In the genomic region with DNA sequence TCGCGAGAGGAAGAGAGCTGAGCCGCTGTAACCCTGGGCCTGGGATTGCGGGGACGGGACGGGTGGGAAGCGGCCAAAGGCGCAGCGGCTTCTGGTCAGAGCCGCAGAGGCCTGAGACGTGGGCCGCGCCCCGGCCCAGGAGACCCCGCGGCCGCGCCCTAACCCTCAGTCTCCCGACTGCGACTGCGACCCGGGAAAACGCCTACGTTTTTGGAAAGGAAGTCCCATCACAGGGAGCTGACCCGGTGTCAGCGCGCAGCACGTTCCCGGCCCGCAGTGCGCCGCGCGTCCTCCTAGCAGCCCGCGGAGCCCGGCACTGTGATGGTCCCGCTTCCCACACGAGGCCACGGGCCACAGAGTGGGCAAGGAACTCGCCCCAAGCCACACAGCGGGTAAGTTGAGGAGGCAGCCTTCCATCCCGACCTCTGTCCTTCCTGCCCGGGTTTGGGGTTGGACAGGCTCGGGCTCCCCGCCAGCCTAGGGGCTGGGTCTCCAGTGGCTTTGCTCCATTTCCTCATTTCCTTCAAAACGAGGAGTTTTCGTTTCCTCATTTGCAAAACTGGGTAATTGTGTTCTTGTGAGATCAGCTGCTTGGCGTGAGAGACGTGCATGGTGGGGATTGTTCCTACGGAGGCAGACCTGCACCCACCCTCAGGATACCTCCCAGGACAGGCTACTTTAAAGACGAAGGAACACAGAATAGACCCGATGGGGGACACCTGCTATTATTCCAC, we compare ENCODE assay signal across 10 cellular contexts. TPM values are rescaled to one million over a fixed set of nuclear protein-coding genes. Genes with fewer than 3 reads are reported as not detected.
DNase-seq lines count a peak whose midpoint lies in the region; ATAC-seq, FAIRE-seq and TF ChIP-seq lines count a peak whose summit lies in the region.
"Had no signal": no experiment of that assay in that cellular context is flagged by ENCODE, and none has a peak within 500 bp of the region (broad histone marks: within the 10 kb centered on the region; RNA-seq: fewer than 3 reads in every experiment).

No MANE protein-coding gene starts in this region.

- TF ChIP-seq POLR2A in HepG2 (IDR thresholded peaks at IDR 0.05; ENCODE audit: insufficient read depth in 1 of 2, low read depth in 2 of 2, low read length in 2 of 2) = no peak

- H3K27me3 ChIP-seq in SK-N-SH (ENCODE audit: insufficient read depth) (no peaks in the 10 kb centered on the region), bronchial epithelial cell (ENCODE audit: control insufficient read depth, insufficient read depth, low read length) (peaks cover 20% of the 10 kb centered on the region), HepG2 (ENCODE audit: control insufficient read depth in 1 of 2, insufficient read depth in 2 of 2, low read length in 2 of 2) (peaks cover 9 to 63% of the 10 kb centered on the region in 2 experiments), thymus (ENCODE audit: control insufficient read depth, insufficient read depth) (peaks cover 22% of the 10 kb centered on the region)

- no peaks in the 10 kb centered on the region for H3K9me2 ChIP-seq in SK-N-SH

- H3K4me1 ChIP-seq in SK-N-SH (ENCODE audit: control insufficient read depth in 1 of 2, insufficient read depth in 2 of 2, low read depth in 1 of 2, low read length in 1 of 2) = peaks cover 6 to 7% of the 10 kb centered on the region in 2 experiments; a peak in 3 of 4 replicates
- H3K4me1 ChIP-seq in HepG2 (ENCODE audit: insufficient read depth, low read length) = peaks cover 19% of the 10 kb centered on the region
- no peaks in the 10 kb centered on the region for H3K4me1 ChIP-seq in thymus (ENCODE audit: control insufficient read depth, insufficient read depth, low read length)

- in situ Hi-C loops in HepG2 (cut with HindIII; ENCODE audit: extremely low pct_ligation_motif_present, low pct_unique_long_range_greater_than_20kb) = no loop called here

- no peaks in the 10 kb centered on the region for H3K79me2 ChIP-seq in SK-N-SH (ENCODE audit: insufficient read depth)
- no peaks in the 10 kb centered on the region for H3K79me2 ChIP-seq in HepG2 (ENCODE audit: insufficient read depth, low read length)

- no peak for TF ChIP-seq CTCF in SK-N-SH (IDR thresholded peaks at IDR 0.05)
- no peak for TF ChIP-seq CTCF in bronchial epithelial cell (IDR thresholded peaks at IDR 0.05; ENCODE audit: insufficient read depth, low read length, severe bottlenecking)
- no peak for TF ChIP-seq CTCF in HepG2 (CRISPR knock-in tag; IDR thresholded peaks at IDR 0.05)

- H3K9ac ChIP-seq in SK-N-SH (no peak overlapping the region), HepG2 (ENCODE audit: insufficient read depth, low read depth, low read length) (no peak overlapping the region)

- WGBS in SK-N-SH (ENCODE audit: low lambda C conversion rate) = 91% methylated on average over 53 of the region's 53 CpGs
- 12% methylated on average over 16 of the region's 53 CpGs for WGBS in HepG2 (ENCODE audit: low lambda C conversion rate)
- WGBS in thymus = 8% methylated on average over 53 of the region's 53 CpGs

- no peaks in the 10 kb centered on the region for H4K20me1 ChIP-seq in SK-N-SH (ENCODE audit: insufficient read depth)
- no peaks in the 10 kb centered on the region for H4K20me1 ChIP-seq in HepG2 (ENCODE audit: insufficient read depth, low read length)

- no peaks in the 10 kb centered on the region for H3K9me3 ChIP-seq in SK-N-SH
- no peaks in the 10 kb centered on the region for H3K9me3 ChIP-seq in HepG2 (ENCODE audit: low read length)
- H3K9me3 ChIP-seq in thymus (ENCODE audit: control insufficient read depth) = no peaks in the 10 kb centered on the region

- H3K4me3 ChIP-seq in SK-N-SH (ENCODE audit: low read depth in 2 of 2, low read length in 1 of 2) = peak overlapping the region in 1 of 2 experiments; percentile 33; a peak in 1 of 4 replicates
- H3K4me3 ChIP-seq in bronchial epithelial cell (ENCODE audit: low read depth, low read length) = peak overlapping the region; percentile 25
- H3K4me3 ChIP-seq in HepG2 (replicated peaks in 1 of 3; ENCODE audit: insufficient read depth in 1 of 3, low read depth in 2 of 3, low read length in 3 of 3) = peak overlapping the region; percentile 23 to 62 (median 37); a peak in 3 of 6 replicates
- H3K4me3 ChIP-seq in thymus (ENCODE audit: low read length) = peak overlapping the region; percentile 26

- DNase-seq in SK-N-SH (no peak), bronchial epithelial cell (ENCODE audit: low read depth) (no peak), HepG2 (ENCODE audit: low spot score) (no peak), HT-29 (ENCODE audit: low spot score) (no peak), foreskin melanocyte (no peak)

- POLR2A ChIA-PET in SK-N-SH (lab: Yijun Ruan, JAX) (no interaction called here), HepG2 (lab: Yijun Ruan, JAX) (no interaction called here)

- H3K27ac ChIP-seq in SK-N-SH (ENCODE audit: low read depth in 2 of 2, low read length in 1 of 2) (peak overlapping the region; percentile 71 to 89; a peak in 2 of 4 replicates), HepG2 (ENCODE audit: extremely low read length, insufficient read depth, low read length) (no peak overlapping the region), thymus (ENCODE audit: low read depth) (no peak overlapping the region)
- H3K27ac ChIP-seq: SK-N-MC had no signal

- intact Hi-C loops in HepG2 (cut with micrococcal nuclease; ENCODE audit: unreplicated experiment) = no loop called here

- H3F3A ChIP-seq in SK-N-SH (replicated peaks; ENCODE audit: insufficient read depth) = peaks cover 11% of the 10 kb centered on the region

- TF ChIP-seq RAD21 in SK-N-SH (IDR thresholded peaks at IDR 0.05; ENCODE audit: low read length) (no peak), HepG2 (CRISPR knock-in tag; IDR thresholded peaks at IDR 0.05) (no peak)

- H2AFZ ChIP-seq in SK-N-SH (ENCODE audit: low read depth) = no peak overlapping the region
- H2AFZ ChIP-seq in HepG2 (ENCODE audit: low read length) = no peak overlapping the region

- FAIRE-seq in bronchial epithelial cell (lab: Jason Lieb, UNC) (peak; percentile 58), HepG2 (lab: Jason Lieb, UNC) (no peak)
- FAIRE-seq: A204.1 had no signal

- ATAC-seq in SK-N-SH treated with all-trans-retinoic acid at 6 μM for 48 hours (no peak), HepG2 (peak; percentile 84), HG03159 (IDR thresholded peaks at IDR 0.05; ENCODE audit: unreplicated experiment) (no peak)

- CTCF ChIA-PET in SK-N-SH (lab: Yijun Ruan, JAX) (interaction anchor here (0.8 to 2.4 kb wide), 6 partner anchors 12 to 63 kb away, joined by 3 to 13 read pairs (median 4); no protein-coding TSS in a partner anchor), HepG2 (lab: Yijun Ruan, JAX; ENCODE audit: low intra/inter-chr PET ratio, low total read pairs) (no interaction called here)

- no peak for TF ChIP-seq EP300 in SK-N-SH (IDR thresholded peaks at IDR 0.05; ENCODE audit: borderline replicate concordance in 1 of 2, low read depth in 1 of 2, low read length in 1 of 2)
- no peak for TF ChIP-seq EP300 in HepG2 (IDR thresholded peaks at IDR 0.05; ENCODE audit: low read depth in 2 of 2, low read length in 2 of 2)
- TF ChIP-seq EP300 in HepG2 (CRISPR knock-in tag; IDR thresholded peaks at IDR 0.05; ENCODE audit: borderline replicate concordance) = no peak

- H3K4me2 ChIP-seq in SK-N-SH = peak overlapping the region; percentile 75; the same call in 1 of the 2 replicates
- H3K4me2 ChIP-seq in HepG2 (ENCODE audit: low read depth, low read length) = peak overlapping the region; percentile 66

- H3K36me3 ChIP-seq in SK-N-SH (replicated peaks in 1 of 2; ENCODE audit: control insufficient read depth in 1 of 2, insufficient read depth in 2 of 2, low read length in 1 of 2) = no peaks in the 10 kb centered on the region
- no peaks in the 10 kb centered on the region for H3K36me3 ChIP-seq in bronchial epithelial cell (ENCODE audit: control insufficient read depth, insufficient read depth, low read length)
- no peaks in the 10 kb centered on the region for H3K36me3 ChIP-seq in HepG2 (replicated peaks in 1 of 2; ENCODE audit: control insufficient read depth in 1 of 2, insufficient read depth in 2 of 2, low read length in 2 of 2)
- no peaks in the 10 kb centered on the region for H3K36me3 ChIP-seq in thymus (ENCODE audit: control insufficient read depth, insufficient read depth)

- no TSS peak for BruUV-seq in HepG2 (replicated peaks; lab: Mats Ljungman, UMichigan)

RNA-seq across cellular contexts. Expression of a gene that starts 1.2 kb away (rescaled TPM):
- polyA plus RNA-seq in SK-N-SH (2012; rRNA removed) = 13.8 and 24.9 TPM in 2 replicates
- polyA plus RNA-seq in SK-N-SH (2012; cell fraction: cytosol; rRNA removed) = 20.2 and 21.9 TPM in 2 replicates
- polyA plus RNA-seq in SK-N-SH (2012; cell fraction: nucleus; rRNA removed) = 14.1 and 23.9 TPM in 2 replicates
- total RNA-seq in bronchial epithelial cell = 13.4 and 57.0 TPM in 2 replicates
- 1.6 TPM in 2 replicates for total RNA-seq in HepG2 (2016; rRNA removed; fragmentation: Illumina TruSeq; extraction: Trizol)
- total RNA-seq in HepG2 (2016; cell fraction: cytosol; rRNA removed; fragmentation: Illumina TruSeq; extraction: Trizol; ENCODE audit: low read depth) = 1.2 and 1.5 TPM in 2 replicates
- total RNA-seq in HepG2 (2016; cell fraction: insoluble cytoplasmic fraction; rRNA removed; fragmentation: Illumina TruSeq; extraction: Trizol) = 1.7 and 2.0 TPM in 2 replicates
- total RNA-seq in HepG2 (2016; cell fraction: membrane; rRNA removed; fragmentation: Illumina TruSeq; extraction: Trizol) = 2.6 and 2.7 TPM in 2 replicates
- 1.3 and 1.6 TPM in 2 replicates for total RNA-seq in HepG2 (2016; cell fraction: nucleus; rRNA removed; fragmentation: Illumina TruSeq; extraction: Trizol)
- 0.91 and 1.1 TPM in 2 replicates for polyA plus RNA-seq in HepG2 (2011; rRNA removed)
- 0.91 and 1.3 TPM in 2 replicates for polyA plus RNA-seq in HepG2 (2011; cell fraction: cytosol; rRNA removed)
- 0.39 and 1.2 TPM in 2 replicates for polyA plus RNA-seq in HepG2 (2011; cell fraction: nucleus; rRNA removed)
- polyA plus RNA-seq in HepG2 (2012) = 1.2 and 2.6 TPM in 2 replicates
- 1.2 and 1.7 TPM in 2 replicates for polyA plus RNA-seq in HepG2 (2016; cell fraction: cytosol; fragmentation: Illumina TruSeq; extraction: Trizol; ENCODE audit: low read depth)
- 1.1 and 1.2 TPM in 2 replicates for polyA plus RNA-seq in HepG2 (2016; cell fraction: insoluble cytoplasmic fraction; fragmentation: Illumina TruSeq; extraction: Trizol; ENCODE audit: low read depth)
- 3.0 and 3.7 TPM in 2 replicates for polyA plus RNA-seq in HepG2 (2016; cell fraction: membrane; fragmentation: Illumina TruSeq; extraction: Trizol; ENCODE audit: low read depth)
- polyA plus RNA-seq in HepG2 (2016; cell fraction: nucleus; fragmentation: Illumina TruSeq; extraction: Trizol; ENCODE audit: insufficient read depth, low read depth) = 1.7 and 2.8 TPM in 2 replicates
- 1.2 TPM in 2 replicates for polyA minus RNA-seq in HepG2 (2011; rRNA and poly(A)+ RNA removed; ENCODE audit: low replicate concordance)
- 1.4 TPM in 1 of 2 replicates, not detected in the other for polyA minus RNA-seq in HepG2 (2011; cell fraction: cytosol; rRNA and poly(A)+ RNA removed)
- polyA minus RNA-seq in HepG2 (2011; cell fraction: nucleus; rRNA and poly(A)+ RNA removed) = 1.4 and 3.0 TPM in 2 replicates
- 150 TPM for polyA plus RNA-seq in thymus
- total RNA-seq in HT-29 (2014; rRNA removed; shearing (Covaris generic)) = 0.18 and 0.74 TPM in 2 replicates

RNA-seq across cellular contexts. Expression of a gene that starts 51.4 kb away (rescaled TPM):
- polyA plus RNA-seq in SK-N-SH (2012; rRNA removed) = 93.6 and 102 TPM in 2 replicates
- polyA plus RNA-seq in SK-N-SH (2012; cell fraction: cytosol; rRNA removed) = 101 and 119 TPM in 2 replicates
- polyA plus RNA-seq in SK-N-SH (2012; cell fraction: nucleus; rRNA removed) = 37.8 and 48.8 TPM in 2 replicates
- 61.6 and 81.5 TPM in 2 replicates for total RNA-seq in bronchial epithelial cell
- 141 and 188 TPM in 2 replicates for total RNA-seq in HepG2 (2016; rRNA removed; fragmentation: Illumina TruSeq; extraction: Trizol)
- total RNA-seq in HepG2 (2016; cell fraction: cytosol; rRNA removed; fragmentation: Illumina TruSeq; extraction: Trizol; ENCODE audit: low read depth) = 55.4 and 74.4 TPM in 2 replicates
- 134 and 186 TPM in 2 replicates for total RNA-seq in HepG2 (2016; cell fraction: insoluble cytoplasmic fraction; rRNA removed; fragmentation: Illumina TruSeq; extraction: Trizol)
- 96.1 and 111 TPM in 2 replicates for total RNA-seq in HepG2 (2016; cell fraction: membrane; rRNA removed; fragmentation: Illumina TruSeq; extraction: Trizol)
- total RNA-seq in HepG2 (2016; cell fraction: nucleus; rRNA removed; fragmentation: Illumina TruSeq; extraction: Trizol) = 49.1 and 52.9 TPM in 2 replicates
- 51.6 and 72.0 TPM in 2 replicates for polyA plus RNA-seq in HepG2 (2011; rRNA removed)
- 82.4 and 82.6 TPM in 2 replicates for polyA plus RNA-seq in HepG2 (2011; cell fraction: cytosol; rRNA removed)
- 24.8 and 38.6 TPM in 2 replicates for polyA plus RNA-seq in HepG2 (2011; cell fraction: nucleus; rRNA removed)
- polyA plus RNA-seq in HepG2 (2012) = 58.1 and 99.3 TPM in 2 replicates
- polyA plus RNA-seq in HepG2 (2016; cell fraction: cytosol; fragmentation: Illumina TruSeq; extraction: Trizol; ENCODE audit: low read depth) = 78.8 and 82.1 TPM in 2 replicates
- polyA plus RNA-seq in HepG2 (2016; cell fraction: insoluble cytoplasmic fraction; fragmentation: Illumina TruSeq; extraction: Trizol; ENCODE audit: low read depth) = 213 and 216 TPM in 2 replicates
- polyA plus RNA-seq in HepG2 (2016; cell fraction: membrane; fragmentation: Illumina TruSeq; extraction: Trizol; ENCODE audit: low read depth) = 91.1 and 105 TPM in 2 replicates
- 99.5 and 103 TPM in 2 replicates for polyA plus RNA-seq in HepG2 (2016; cell fraction: nucleus; fragmentation: Illumina TruSeq; extraction: Trizol; ENCODE audit: insufficient read depth, low read depth)
- polyA minus RNA-seq in HepG2 (2011; rRNA and poly(A)+ RNA removed; ENCODE audit: low replicate concordance) = 18.4 and 23.7 TPM in 2 replicates
- polyA minus RNA-seq in HepG2 (2011; cell fraction: cytosol; rRNA and poly(A)+ RNA removed) = 40.5 and 48.0 TPM in 2 replicates
- polyA minus RNA-seq in HepG2 (2011; cell fraction: nucleus; rRNA and poly(A)+ RNA removed) = 41.1 and 44.5 TPM in 2 replicates
- 33.1 TPM for polyA plus RNA-seq in thymus
- 236 TPM in 2 replicates for total RNA-seq in HT-29 (2014; rRNA removed; shearing (Covaris generic))

Comparison
In these comparisons a context has a peak if more than half of its experiments do, and no peak if none do; other contexts are left out.
1. H3K27ac ChIP-seq: peak in SK-N-SH (2 of 2); none in HepG2 (single experiment) and thymus (single experiment).